In the genomic region with DNA sequence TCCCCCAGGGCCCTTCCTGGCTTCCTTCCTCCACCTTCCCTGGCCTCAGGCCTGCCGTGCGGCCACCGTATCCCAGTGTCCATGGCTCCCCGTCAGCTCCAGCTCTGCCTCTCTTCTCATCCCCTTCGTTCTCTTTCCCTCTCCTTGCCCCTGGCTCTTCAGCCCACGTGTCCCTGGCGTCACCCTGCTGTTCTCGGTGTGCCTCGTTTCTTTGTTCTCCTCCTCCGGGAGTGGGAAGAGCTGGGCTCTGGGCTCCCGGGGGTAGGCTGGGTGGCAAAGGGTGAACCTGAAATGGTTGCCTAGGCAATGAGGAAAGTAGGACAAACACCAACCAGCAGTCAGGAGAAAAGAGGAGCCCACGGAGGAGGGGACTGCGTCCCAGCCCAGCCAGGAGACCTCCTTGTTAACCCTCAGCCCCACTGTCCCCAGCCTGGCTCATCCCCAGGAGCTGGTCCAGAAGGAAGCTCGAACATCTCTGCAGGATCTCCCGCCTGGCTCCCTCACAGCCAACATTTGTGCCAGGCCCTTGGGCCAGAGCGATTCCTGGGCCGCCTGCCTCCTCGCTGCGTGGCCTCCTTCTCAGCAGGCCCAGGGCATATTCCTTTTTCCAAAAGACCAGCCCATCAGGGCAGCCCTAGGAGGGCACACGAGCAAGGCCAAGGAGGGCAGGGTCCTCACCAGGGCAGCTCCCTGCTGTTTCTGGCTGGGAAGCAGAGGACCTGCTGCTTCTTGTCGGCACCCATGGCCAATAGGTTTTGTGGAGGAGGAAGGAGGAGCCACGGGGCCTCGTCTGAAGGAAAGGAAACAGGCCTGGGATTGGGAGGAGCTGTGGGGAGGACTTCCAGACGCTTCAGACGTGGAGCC, we compare ENCODE assay signal across 12 cellular contexts. TPM values are rescaled to one million over a fixed set of nuclear protein-coding genes. Genes with fewer than 3 reads are reported as not detected.
DNase-seq lines count a peak whose midpoint lies in the region; ATAC-seq, FAIRE-seq and TF ChIP-seq lines count a peak whose summit lies in the region.
"Had no signal": no experiment of that assay in that cellular context is flagged by ENCODE, and none has a peak within 500 bp of the region (broad histone marks: within the 10 kb centered on the region; RNA-seq: fewer than 3 reads in every experiment).

No MANE protein-coding gene starts in this region.

- CTCF ChIA-PET in HEK293 (lab: Yijun Ruan, JAX), result interaction anchor here (2.5 kb wide), 1 partner anchor 11 kb away, joined by 15 read pairs; no protein-coding TSS in a partner anchor

- H3K4me3 ChIP-seq in HEK293 (ENCODE audit: low read depth, low read length) (no peak overlapping the region), prostate gland (no peak overlapping the region)
- H3K4me3 ChIP-seq: smooth muscle cell, upper lobe of left lung had no signal

- intact Hi-C loops in posterior vena cava (cut with DNase I), result loop anchor here in 1 of 2 donors (10.0 kb wide), 1 partner anchor 142 kb away; no protein-coding TSS in a partner anchor
- intact Hi-C loops in prostate gland (cut with DNase I), result no loop called here

- H3K4me1 ChIP-seq in HEK293 (ENCODE audit: control insufficient read depth, insufficient read depth, low read length), result peaks cover 5% of the 10 kb centered on the region
- H3K4me1 ChIP-seq in prostate gland (replicated peaks), result peaks cover 4% of the 10 kb centered on the region

- no peak for TF ChIP-seq CTCF in HEK293 (tag by site-specific recombination; IDR thresholded peaks at IDR 0.05)
- TF ChIP-seq CTCF in prostate gland (IDR thresholded peaks at IDR 0.05), result no peak

- POLR2A ChIA-PET in HEK293 (lab: Yijun Ruan, JAX), result no interaction called here

- WGBS in prostate gland, result 64% methylated on average over 25 of the region's 25 CpGs

- peak; percentile 60 for DNase-seq in NCI-H1105 (lab: John Stamatoyannopoulos, UW)
- no peak for DNase-seq in NCI-H1105 treated with DMSO at 0.1 percent for 48 hours (lab: John Stamatoyannopoulos, UW)
- no peak for DNase-seq in epithelial cell of prostate (ENCODE audit: low read depth, low spot score)
- peak; percentile 26 for DNase-seq in posterior vena cava (ENCODE audit: low spot score)
- DNase-seq in prostate gland (ENCODE audit: low spot score), result no peak
- no peak for DNase-seq in GM12891 (ENCODE audit: insufficient read length, low spot score)
- DNase-seq: 8988T, NCI-H2227 treated with DMSO at 0.1 percent for 48 hours had no signal

- FAIRE-seq in GM12891 (lab: Jason Lieb, UNC), result no peak

- H3K27ac ChIP-seq in HEK293 (ENCODE audit: extremely low read depth, low read depth, low read length) (no peak overlapping the region), epithelial cell of prostate (peak overlapping the region; percentile 5), prostate gland (no peak overlapping the region)
- H3K27ac ChIP-seq: upper lobe of left lung had no signal

- no peaks in the 10 kb centered on the region for H3K27me3 ChIP-seq in prostate gland (replicated peaks; ENCODE audit: insufficient read depth)
- H3K27me3 ChIP-seq: upper lobe of left lung had no signal

- H3K36me3 ChIP-seq in HEK293 (ENCODE audit: control insufficient read depth in 2 of 2, insufficient read depth in 1 of 2, low read length in 2 of 2) (no peaks in the 10 kb centered on the region), prostate gland (no peaks in the 10 kb centered on the region)
- H3K36me3 ChIP-seq: upper lobe of left lung had no signal

- no peaks in the 10 kb centered on the region for H3K9me3 ChIP-seq in HEK293 (ENCODE audit: control insufficient read depth, insufficient read depth, low read depth, low read length)
- no peaks in the 10 kb centered on the region for H3K9me3 ChIP-seq in prostate gland
- H3K9me3 ChIP-seq: upper lobe of left lung had no signal

- no peak for TF ChIP-seq POLR2A in prostate gland (IDR thresholded peaks at IDR 0.05)
- TF ChIP-seq POLR2A in GM12891 (IDR thresholded peaks at IDR 0.05; ENCODE audit: low read depth, low read length), result no peak

- no peak for ATAC-seq in HG02571 (IDR thresholded peaks at IDR 0.05; ENCODE audit: unreplicated experiment)

TF ChIP-seq in HEK293, 187 proteins besides CTCF, POLR2A, EP300 and RAD21:
- TF ChIP-seq ZNF707 (tag by site-specific recombination; IDR thresholded peaks at IDR 0.05) (no peak), ZNF426 (tag by site-specific recombination; IDR thresholded peaks at IDR 0.05) (no peak), ZNF501 (tag by site-specific recombination; IDR thresholded peaks at IDR 0.05) (no peak), KLF9 (tag by site-specific recombination; IDR thresholded peaks at IDR 0.05; ENCODE audit: low read depth) (no peak), ZNF624 (tag by site-specific recombination; IDR thresholded peaks at IDR 0.05) (no peak), MYNN (tag by site-specific recombination; IDR thresholded peaks at IDR 0.05; ENCODE audit: borderline replicate concordance) (no peak), ZNF19 (tag by site-specific recombination; IDR thresholded peaks at IDR 0.05; ENCODE audit: low read depth) (no peak), ZFHX2 (tag by site-specific recombination; conservative IDR thresholded peaks at IDR 0.05) (peak; percentile 62), KLF16 (tag by site-specific recombination; IDR thresholded peaks at IDR 0.05) (no peak), SCRT1 (tag by site-specific recombination; IDR thresholded peaks at IDR 0.05; ENCODE audit: borderline replicate concordance) (no peak), ZNF350 (tag by site-specific recombination; IDR thresholded peaks at IDR 0.05) (no peak), EGR2 (tag by site-specific recombination; IDR thresholded peaks at IDR 0.05; ENCODE audit: low read depth) (peak; percentile 56), ZIC2 (tag by site-specific recombination; IDR thresholded peaks at IDR 0.05) (peak; percentile 55), ZNF549 (tag by site-specific recombination; IDR thresholded peaks at IDR 0.05) (no peak), ZNF16 (tag by site-specific recombination; IDR thresholded peaks at IDR 0.05; ENCODE audit: low read depth) (no peak), ZNF214 (tag by site-specific recombination; IDR thresholded peaks at IDR 0.05; ENCODE audit: borderline replicate concordance) (no peak)
- TF ChIP-seq, protein P1, sequence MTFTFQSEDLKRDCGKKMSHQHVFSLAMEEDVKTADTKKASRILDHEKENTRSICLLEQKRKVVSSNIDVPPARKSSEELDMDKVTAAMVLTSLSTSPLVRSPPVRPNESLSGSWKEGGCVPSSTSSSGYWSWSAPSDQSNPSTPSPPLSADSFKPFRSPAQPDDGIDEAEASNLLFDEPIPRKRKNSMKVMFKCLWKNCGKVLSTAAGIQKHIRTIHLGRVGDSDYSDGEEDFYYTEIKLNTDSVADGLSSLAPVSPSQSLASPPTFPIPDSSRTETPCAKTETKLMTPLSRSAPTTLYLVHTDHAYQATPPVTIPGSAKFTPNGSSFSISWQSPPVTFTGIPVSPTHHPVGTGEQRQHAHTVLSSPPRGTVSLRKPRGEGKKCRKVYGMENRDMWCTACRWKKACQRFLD (tag by site-specific recombination; IDR thresholded peaks at IDR 0.05), result no peak

TF ChIP-seq in GM12891, 5 proteins besides CTCF, POLR2A, EP300 and RAD21:
- TF ChIP-seq POU2F2 (IDR thresholded peaks at IDR 0.05; ENCODE audit: low read depth, low read length) (no peak), TAF1 (IDR thresholded peaks at IDR 0.05; ENCODE audit: low read depth, low read length) (no peak), SPI1 (IDR thresholded peaks at IDR 0.05; ENCODE audit: low read depth, low read length) (no peak), PAX5 (IDR thresholded peaks at IDR 0.05; ENCODE audit: insufficient read depth, low read length, severe bottlenecking) (no peak), POLR2AphosphoS5 (IDR thresholded peaks at IDR 0.05; ENCODE audit: low read depth, low read length) (no peak)

RNA-seq across cellular contexts. Expression of a gene that starts 30.9 kb away (rescaled TPM):
- 10 to 100 TPM; 25.9 to 26.3 TPM for total RNA-seq in posterior vena cava
- 10 to 100 TPM in 1 of 2 donors, 1 to 10 TPM in 1; 8.7 to 28.2 TPM for total RNA-seq in prostate gland
- 35.0 TPM for polyA plus RNA-seq in GM12891 (2012; ENCODE audit: low read depth, missing spikeins)

Comparison
In these comparisons a context has a peak if more than half of its experiments do, and no peak if none do; other contexts are left out.
1. DNase-seq: peak in NCI-H1105 (single experiment) and posterior vena cava (single experiment); none in NCI-H1105 treated with DMSO at 0.1 percent for 48 hours (single experiment), epithelial cell of prostate (single experiment), prostate gland (single experiment) and GM12891 (single experiment).